ENCODE assay signal across 9 cellular contexts in genomic region chr20:1185316-1185741, GRCh38. TPM values are rescaled to one million over a fixed set of nuclear protein-coding genes. Genes with fewer than 3 reads are reported as not detected.
DNase-seq lines count a peak whose midpoint lies in the region; ATAC-seq, FAIRE-seq and TF ChIP-seq lines count a peak whose summit lies in the region.
"Had no signal": no experiment of that assay in that cellular context is flagged by ENCODE, and none has a peak within 500 bp of the region (broad histone marks: within the 10 kb centered on the region; RNA-seq: fewer than 3 reads in every experiment).

No MANE protein-coding gene starts in this region.

- H2BK5ac ChIP-seq in mesenchymal stem cell (ENCODE audit: low read depth, low read length, poor library complexity, severe bottlenecking): no peak overlapping the region

- H3K36me3 ChIP-seq in BLaER1: no peaks in the 10 kb centered on the region; the same call in 1 of the 2 replicates
- no peaks in the 10 kb centered on the region for H3K36me3 ChIP-seq in KMS-11 (ENCODE audit: insufficient read depth)
- no peaks in the 10 kb centered on the region for H3K36me3 ChIP-seq in bronchial epithelial cell (ENCODE audit: control insufficient read depth, insufficient read depth, low read length)
- peaks cover 0 to 5% of the 10 kb centered on the region in 2 experiments for H3K36me3 ChIP-seq in mesenchymal stem cell (ENCODE audit: control insufficient read depth in 1 of 2, insufficient read depth in 2 of 2, low read depth in 1 of 2, low read length in 2 of 2)

- no peak overlapping the region for H2AK5ac ChIP-seq in mesenchymal stem cell (ENCODE audit: low read length, severe bottlenecking)

- H3K4me3 ChIP-seq in BLaER1: peak overlapping the region; percentile 58
- H3K4me3 ChIP-seq in KMS-11 (IDR thresholded peaks at IDR 0.05; ENCODE audit: insufficient read depth, low read depth, low read length): no peak overlapping the region
- H3K4me3 ChIP-seq in bronchial epithelial cell (ENCODE audit: low read depth, low read length): peak overlapping the region; percentile 35
- peak overlapping the region in 1 of 2 experiments; percentile 57 for H3K4me3 ChIP-seq in mesenchymal stem cell (ENCODE audit: insufficient read depth in 1 of 2, low read depth in 1 of 2, low read length in 2 of 2)

- H2BK15ac ChIP-seq in mesenchymal stem cell (ENCODE audit: low read depth, poor library complexity, severe bottlenecking): peak overlapping the region; percentile 76

- WGBS in mesenchymal stem cell: 2% methylated on average over 25 of the region's 54 CpGs

- no peak overlapping the region for H3K18ac ChIP-seq in mesenchymal stem cell (ENCODE audit: low read depth in 1 of 2, low read length in 2 of 2)

- H3K27me3 ChIP-seq in BLaER1: peaks cover 41% of the 10 kb centered on the region
- 0 out of 2 replicates have a peak, but pooled peaks cover 2% of the 10 kb centered on the region for H3K27me3 ChIP-seq in KMS-11 (ENCODE audit: insufficient read depth, low read depth)
- H3K27me3 ChIP-seq in bronchial epithelial cell (ENCODE audit: control insufficient read depth, insufficient read depth, low read length): peaks cover 18% of the 10 kb centered on the region
- H3K27me3 ChIP-seq in mesenchymal stem cell (ENCODE audit: control insufficient read depth in 1 of 2, insufficient read depth in 1 of 2, low read length in 2 of 2): peaks cover 66 to 67% of the 10 kb centered on the region in 2 experiments

- H2BK12ac ChIP-seq in mesenchymal stem cell (ENCODE audit: low read length in 2 of 2): no peak overlapping the region

- DNase-seq in bronchial epithelial cell (ENCODE audit: low read depth) (no peak), mesenchymal stem cell (peak; percentile 13), DMS153 treated with DMSO at 0.1 percent for 48 hours (lab: John Stamatoyannopoulos, UW; ENCODE audit: unreplicated experiment) (no peak), SKM-1 (lab: John Stamatoyannopoulos, UW; ENCODE audit: unreplicated experiment) (no peak)

- H4K8ac ChIP-seq in mesenchymal stem cell (ENCODE audit: low read length): no peak overlapping the region

- H4K20me1 ChIP-seq in BLaER1 (peaks cover 24% of the 10 kb centered on the region; the same call in 1 of the 2 replicates), KMS-11 (ENCODE audit: insufficient read depth) (no peaks in the 10 kb centered on the region)

- no peak overlapping the region for H3K9ac ChIP-seq in BLaER1
- H3K9ac ChIP-seq in KMS-11: no peak overlapping the region
- H3K9ac ChIP-seq in mesenchymal stem cell (ENCODE audit: low read length): no peak overlapping the region

- TF ChIP-seq CTCF in KMS-11 (conservative IDR thresholded peaks at IDR 0.05; ENCODE audit: low read depth, low read length): no peak
- TF ChIP-seq CTCF in bronchial epithelial cell (IDR thresholded peaks at IDR 0.05; ENCODE audit: insufficient read depth, low read length, severe bottlenecking): no peak

- H3K9me3 ChIP-seq in BLaER1 (no peaks in the 10 kb centered on the region), mesenchymal stem cell (ENCODE audit: control insufficient read depth, low read length) (no peaks in the 10 kb centered on the region)

- no peak overlapping the region for H3K27ac ChIP-seq in BLaER1
- no peak overlapping the region for H3K27ac ChIP-seq in KMS-11
- no peak overlapping the region for H3K27ac ChIP-seq in mesenchymal stem cell (ENCODE audit: low read length, poor library complexity, severe bottlenecking)

- no peak overlapping the region for H3K14ac ChIP-seq in mesenchymal stem cell (ENCODE audit: low read length in 2 of 2)

- ATAC-seq in HG02981 (IDR thresholded peaks at IDR 0.05; ENCODE audit: unreplicated experiment): no peak
- ATAC-seq in HG02852 (IDR thresholded peaks at IDR 0.05; ENCODE audit: unreplicated experiment): no peak

- H3K23ac ChIP-seq in mesenchymal stem cell (ENCODE audit: low read length in 2 of 2): no peak overlapping the region

- H4K91ac ChIP-seq in mesenchymal stem cell (ENCODE audit: low read length): no peak overlapping the region

- H2AFZ ChIP-seq in KMS-11 (ENCODE audit: low read depth) (no peak overlapping the region; the same call in 1 of the 2 replicates), mesenchymal stem cell (ENCODE audit: low read depth, low read length) (no peak overlapping the region)

- H3K4me1 ChIP-seq in BLaER1: no peaks in the 10 kb centered on the region
- H3K4me1 ChIP-seq in KMS-11 (ENCODE audit: low read depth, poor library complexity, severe bottlenecking): peaks cover 4% of the 10 kb centered on the region
- peaks cover 18% of the 10 kb centered on the region for H3K4me1 ChIP-seq in mesenchymal stem cell (ENCODE audit: control insufficient read depth, insufficient read depth, low read depth, low read length)

- no peaks in the 10 kb centered on the region for H3K79me1 ChIP-seq in mesenchymal stem cell (replicated peaks; ENCODE audit: low read length, poor library complexity, severe bottlenecking)

- no peaks in the 10 kb centered on the region for H3K79me2 ChIP-seq in KMS-11 (ENCODE audit: insufficient read depth, low read depth)

- no peak overlapping the region for H2BK120ac ChIP-seq in mesenchymal stem cell (ENCODE audit: low read depth, low read length)

- H3K4me2 ChIP-seq in BLaER1: peak overlapping the region; percentile 63
- H3K4me2 ChIP-seq in KMS-11: peak overlapping the region; percentile 33; the same call in 1 of the 2 replicates
- H3K4me2 ChIP-seq in mesenchymal stem cell (ENCODE audit: low read length, poor library complexity, severe bottlenecking): peak overlapping the region; percentile 93

- H3K4ac ChIP-seq in mesenchymal stem cell (ENCODE audit: low read depth in 1 of 2, low read length in 2 of 2): no peak overlapping the region

- FAIRE-seq in bronchial epithelial cell (lab: Jason Lieb, UNC): no peak

RNA-seq across cellular contexts. Expression of gene TMEM74B, which starts 0.5 kb away (rescaled TPM):
- total RNA-seq in bronchial epithelial cell: 0.38 TPM in 1 of 2 replicates, not detected in the other
- polyA plus RNA-seq in mesenchymal stem cell (2013, experiment 1 of 2): 1.9 TPM
- 1.9 TPM for polyA plus RNA-seq in mesenchymal stem cell (2013, experiment 2 of 2)

RNA-seq across cellular contexts. Expression of gene C20orf202, which starts 17.9 kb away (rescaled TPM):
- not detected in 2 replicates for total RNA-seq in bronchial epithelial cell
- polyA plus RNA-seq in mesenchymal stem cell (2013, experiment 1 of 2): 0.07 TPM
- 0.03 TPM for polyA plus RNA-seq in mesenchymal stem cell (2013, experiment 2 of 2)

RNA-seq across cellular contexts. Expression of gene RAD21L1, which starts 40.5 kb away (rescaled TPM):
- under 0.01 TPM in 1 of 2 replicates, not detected in the other for total RNA-seq in bronchial epithelial cell
- polyA plus RNA-seq in mesenchymal stem cell (2013, experiment 1 of 2): 0.23 TPM
- 0.29 TPM for polyA plus RNA-seq in mesenchymal stem cell (2013, experiment 2 of 2)
- total RNA-seq: skeletal muscle tissue had no signal

Comparison
In these comparisons a context has a peak if more than half of its experiments do, and no peak if none do; other contexts are left out.
1. H3K4me2 ChIP-seq: peak in every context shown above with its lines; median percentile 93 in mesenchymal stem cell; 63 in BLaER1; 33 in KMS-11.